7 cellular contexts compared by ENCODE assay signal in genomic region chr15:78756781-78757635, GRCh38. TPM values are rescaled to one million over a fixed set of nuclear protein-coding genes. Genes with fewer than 3 reads are reported as not detected.
DNase-seq lines count a peak whose midpoint lies in the region; ATAC-seq, FAIRE-seq and TF ChIP-seq lines count a peak whose summit lies in the region.
"Not testable (repeated sequence)": the region's sequence is repeated elsewhere in the genome, so short reads cannot be mapped to it uniquely, and the experiment has no call there.

No MANE protein-coding gene starts in this region.

- H3K9ac ChIP-seq in kidney (ENCODE audit: low read length in 2 of 2) = not testable (repeated sequence)
- H3K9ac ChIP-seq in skeletal muscle tissue (ENCODE audit: low read depth in 1 of 3, low read length in 3 of 3) = peak overlapping the region in 2 of 3 donors; percentile 12 to 62

- H3K9me3 Mint-ChIP-seq in chondrocyte (ENCODE audit: low read depth) = not testable (repeated sequence)

- H3K4me3 ChIP-seq in HEK293 (ENCODE audit: low read depth, low read length); kidney (ENCODE audit: low read length in 2 of 2): not testable (repeated sequence)
- peak overlapping the region in 1 of 3 donors; percentile 35 for H3K4me3 ChIP-seq in skeletal muscle tissue (ENCODE audit: low read length in 3 of 3)

- not testable (repeated sequence) for DNase-seq in HTR-8/SVneo (ENCODE audit: insufficient read length, low spot score)
- peak; percentile 74 for DNase-seq in activated CD4-positive, alpha-beta T cell treated with anti-CD3 and anti-CD28 coated beads for 48 hours
- DNase-seq in chondrocyte (ENCODE audit: low spot score) (peak; percentile 98), kidney (peak; percentile 95)

- not testable (repeated sequence) for TF ChIP-seq CTCF in HEK293 (tag by site-specific recombination; IDR thresholded peaks at IDR 0.05); kidney (IDR thresholded peaks at IDR 0.05; ENCODE audit: borderline replicate concordance, extremely low read depth, insufficient read depth)
- TF ChIP-seq CTCF in chondrocyte (IDR thresholded peaks at IDR 0.05) = peak; percentile 30

- CTCF ChIA-PET in HEK293 (lab: Yijun Ruan, JAX) = interaction anchor here (0.6 to 1.7 kb wide), 6 partner anchors 41 to 222 kb away, joined by 3 to 6 read pairs (median 4); no protein-coding TSS in a partner anchor

- H3K4me3 Mint-ChIP-seq in chondrocyte (ENCODE audit: unreplicated experiment) = peak overlapping the region; percentile 33

- H3K36me3 Mint-ChIP-seq in chondrocyte (ENCODE audit: low read depth) = not testable (repeated sequence)

- not testable (repeated sequence) for H3K27me3 ChIP-seq in skeletal muscle tissue (ENCODE audit: control insufficient read depth in 3 of 3, insufficient read depth in 3 of 3, low read length in 3 of 3)

- H3K27ac ChIP-seq in HEK293 (ENCODE audit: extremely low read depth, low read depth, low read length); kidney (ENCODE audit: low read depth in 2 of 2, low read length in 2 of 2): not testable (repeated sequence)
- H3K27ac ChIP-seq in skeletal muscle tissue (ENCODE audit: low read depth, low read length) = peak overlapping the region; percentile 80

- not testable (repeated sequence) for H3K27me3 Mint-ChIP-seq in chondrocyte (ENCODE audit: low read depth)

- H3K4me1 ChIP-seq in HEK293 (ENCODE audit: control insufficient read depth, insufficient read depth, low read length); kidney (ENCODE audit: control insufficient read depth in 1 of 2, insufficient read depth in 1 of 2, low read depth in 1 of 2, low read length in 2 of 2): not testable (repeated sequence)
- peaks cover 32 to 62% (median 50%) of the 10 kb centered on the region in 3 donors for H3K4me1 ChIP-seq in skeletal muscle tissue (ENCODE audit: control insufficient read depth in 3 of 3, insufficient read depth in 3 of 3, low read length in 3 of 3)

- H3K4me1 Mint-ChIP-seq in chondrocyte (ENCODE audit: low read depth) = peaks cover 63% of the 10 kb centered on the region

- ATAC-seq in GM18508 (IDR thresholded peaks at IDR 0.05; ENCODE audit: insufficient read depth, unreplicated experiment) = peak; percentile 32

- POLR2A ChIA-PET in HEK293 (lab: Yijun Ruan, JAX) = interaction anchor here (2.0 kb wide), 1 partner anchor 116 kb away, joined by 4 read pairs; the partner anchor contains the start of gene MORF4L1

- intact Hi-C loops in kidney (cut with DNase I) = not testable (repeated sequence)

- not testable (repeated sequence) for H3K9me3 ChIP-seq in HEK293 (ENCODE audit: control insufficient read depth, insufficient read depth, low read depth, low read length); kidney (ENCODE audit: control insufficient read depth in 1 of 2, low read length in 2 of 2); skeletal muscle tissue (ENCODE audit: control insufficient read depth in 3 of 3, low read length in 3 of 3)

- H3K36me3 ChIP-seq in HEK293 (ENCODE audit: control insufficient read depth in 2 of 2, insufficient read depth in 1 of 2, low read length in 2 of 2); kidney (ENCODE audit: control insufficient read depth in 1 of 2, insufficient read depth in 2 of 2, low read length in 2 of 2); skeletal muscle tissue (ENCODE audit: control insufficient read depth in 3 of 3, insufficient read depth in 3 of 3, low read length in 3 of 3): not testable (repeated sequence)

- H3K27ac Mint-ChIP-seq in chondrocyte (ENCODE audit: unreplicated experiment) = peak overlapping the region; percentile 100

- FAIRE-seq in HTR-8/SVneo (lab: Jason Lieb, UNC) = peak; percentile 13
- not testable (repeated sequence) for FAIRE-seq in kidney (lab: Jason Lieb, UNC)

TF ChIP-seq in HEK293, 187 proteins besides CTCF, POLR2A, EP300 and RAD21:
- 0 out of 2 replicates have a peak, but pooled peaks have one; percentile 15 for TF ChIP-seq ZBTB17 (tag by site-specific recombination; IDR thresholded peaks at IDR 0.05)
- TF ChIP-seq SP2 (tag by site-specific recombination; IDR thresholded peaks at IDR 0.05) = peak; percentile 23; the same call in 1 of the 2 replicates
- peak; percentile 53; the same call in 1 of the 2 replicates for TF ChIP-seq KLF17 (tag by site-specific recombination; IDR thresholded peaks at IDR 0.05)

RNA-seq across cellular contexts. Expression of gene ADAMTS7, which starts 54.3 kb away (rescaled TPM):
- total RNA-seq in chondrocyte (111 to 144 TPM (median 113 TPM) in 3 replicates), kidney (3.1 TPM), skeletal muscle tissue (7.3 TPM)
- polyA plus RNA-seq in kidney (ENCODE audit: insufficient read depth, low read depth, low replicate concordance) = 0.82 TPM

Comparison
In these comparisons a context has a peak if more than half of its experiments do, and no peak if none do; other contexts are left out.
1. RNA of gene ADAMTS7, which starts 54.3 kb away (total RNA-seq): 111 to 144 TPM in chondrocyte; 7.3 TPM in skeletal muscle tissue (single experiment) and 3.1 TPM in kidney (single experiment); every median in the first group is over 10 times any median in the second.